In genomic region chr5:88890070-88890781, GRCh38 we compare ENCODE assay signal across 8 cellular contexts. TPM values are rescaled to one million over a fixed set of nuclear protein-coding genes. Genes with fewer than 3 reads are reported as not detected.
A peak's percentile ranks its signal among the peaks of the same experiment; 100 is the strongest.
DNase-seq lines count a peak whose midpoint lies in the region; TF ChIP-seq lines count a peak whose summit lies in the region.

No MANE protein-coding gene starts in this region.

- no peaks in the 10 kb centered on the region for H3K4me1 ChIP-seq in endodermal cell (ENCODE audit: control insufficient read depth, insufficient read depth, low read length)

- H3K9ac ChIP-seq in endodermal cell (ENCODE audit: extremely low read depth, low read length, poor library complexity, severe bottlenecking): no peak overlapping the region

- H3K4me3 Mint-ChIP-seq in endodermal cell (peak overlapping the region; percentile 76), nephron progenitor cell (peak overlapping the region; percentile 91)

- no peaks in the 10 kb centered on the region for H3K27me3 ChIP-seq in MG63
- peaks cover 58% of the 10 kb centered on the region for H3K27me3 ChIP-seq in endodermal cell (ENCODE audit: control insufficient read depth, insufficient read depth, low read length, poor library complexity, severe bottlenecking)

- peaks cover 19% of the 10 kb centered on the region for H3K4me1 Mint-ChIP-seq in endodermal cell
- peaks cover 19% of the 10 kb centered on the region for H3K4me1 Mint-ChIP-seq in nephron progenitor cell

- POLR2A ChIA-PET in AG04449 (lab: Yijun Ruan, JAX): no interaction called here

- H3K9me3 Mint-ChIP-seq in endodermal cell (no peaks in the 10 kb centered on the region), nephron progenitor cell (peaks cover 3% of the 10 kb centered on the region)

- CTCF ChIA-PET in AG04449 (lab: Yijun Ruan, JAX): interaction anchor here (3.2 kb wide), 1 partner anchor 162 kb away, joined by 15 read pairs; no protein-coding TSS in a partner anchor

- TF ChIP-seq CTCF in AG04449 (IDR thresholded peaks at IDR 0.05; ENCODE audit: insufficient read depth, low read length, missing control alignments) (no peak), endodermal cell (conservative IDR thresholded peaks at IDR 0.05) (no peak), nephron progenitor cell (IDR thresholded peaks at IDR 0.05) (no peak)

- H3K4me3 ChIP-seq in AG04449 (ENCODE audit: low read depth, low read length) (peak overlapping the region; percentile 62), MG63 (peak overlapping the region; percentile 62), endodermal cell (ENCODE audit: low read length) (peak overlapping the region; percentile 77)

- H3K36me3 Mint-ChIP-seq in endodermal cell (ENCODE audit: low read depth) (no peaks in the 10 kb centered on the region), nephron progenitor cell (ENCODE audit: low read depth) (no peaks in the 10 kb centered on the region)

- H3K9me3 ChIP-seq in MG63 (no peaks in the 10 kb centered on the region), endodermal cell (ENCODE audit: control insufficient read depth, low read length) (no peaks in the 10 kb centered on the region)

- H3K27ac Mint-ChIP-seq in endodermal cell (no peak overlapping the region), nephron progenitor cell (no peak overlapping the region)

- H3K27me3 Mint-ChIP-seq in endodermal cell (ENCODE audit: insufficient read depth) (peaks cover 55% of the 10 kb centered on the region), nephron progenitor cell (ENCODE audit: low read depth, poor library complexity) (peaks cover 61% of the 10 kb centered on the region)

- no peaks in the 10 kb centered on the region for H3K36me3 ChIP-seq in MG63
- H3K36me3 ChIP-seq in endodermal cell (ENCODE audit: control insufficient read depth, insufficient read depth, low read length): no peaks in the 10 kb centered on the region

- DNase-seq in AG04449 (ENCODE audit: low read depth, low spot score): no peak
- no peak for DNase-seq in MG63
- no peak for DNase-seq in endodermal cell
- no peak for DNase-seq in nephron progenitor cell
- DNase-seq in glomerular visceral epithelial cell (ENCODE audit: extremely low spot score): no peak
- DNase-seq in iPS-NIHi11 (ENCODE audit: low spot score): no peak
- DNase-seq in nucleus accumbens (lab: John Stamatoyannopoulos, UW): no peak
- no peak for DNase-seq in pons (ENCODE audit: low spot score)

- WGBS in endodermal cell (ENCODE audit: insufficient coverage in 1 of 2, insufficient read length in 1 of 2), 2 experiments: 73 to 87% methylated on average over 6 to 9 of the region's 10 CpGs

- H3K27ac ChIP-seq in endodermal cell (ENCODE audit: low read depth, low read length): no peak overlapping the region

RNA-seq across cellular contexts. Expression of gene MEF2C, which starts 7.2 kb away (rescaled TPM):
- total RNA-seq in MG63 (2014; rRNA removed; shearing (Covaris generic); ENCODE audit: low replicate concordance): 9.5 and 16.0 TPM in 2 replicates
- total RNA-seq in endodermal cell: under 1 TPM; 0.64 to 0.86 TPM
- 6.9 TPM for polyA plus RNA-seq in endodermal cell (2013, experiment 1 of 2)
- 6.1 TPM for polyA plus RNA-seq in endodermal cell (2013, experiment 2 of 2)
